ENCODE assay signal across 21 cellular contexts in genomic region chr18:30514059-30514458, GRCh38.
"Had no signal": no experiment of that assay in that cellular context is flagged by ENCODE, and none has a peak within 500 bp of the region (broad histone marks: within the 10 kb centered on the region; RNA-seq: fewer than 3 reads in every experiment).

No MANE protein-coding gene starts in this region.

- H3K9ac ChIP-seq: parathyroid adenoma had no signal

- H3K4me1 ChIP-seq: parathyroid adenoma, psoas muscle, right lobe of liver, sigmoid colon, stomach, thyroid gland, tibial nerve, vagina had no signal

- DNase-seq: naive thymus-derived CD8-positive, alpha-beta T cell; nephron progenitor cell; occipital lobe; ovary; psoas muscle; right cardiac atrium; right lobe of liver; sigmoid colon; small intestine; stimulated activated CD4-positive, alpha-beta T cell treated with anti-CD3 and anti-CD28 coated beads, Interleukin-15, amount 100 ng/mL, for 24 hours; stimulated activated CD4-positive, alpha-beta T cell treated with anti-CD3 and anti-CD28 coated beads, Interleukin-2, amount 100 ng/mL, for 24 hours; stimulated activated CD4-positive, alpha-beta T cell treated with anti-CD3 and anti-CD28 coated beads, Interleukin-2, amount 100 ng/mL, for 48 hours; stimulated activated CD4-positive, alpha-beta T cell treated with anti-CD3 and anti-CD28 coated beads, Interleukin-4, amount 100 ng/mL, for 24 hours; stimulated activated naive B cell treated with anti-CD40 and anti-IgM and Interleukin-4, amounts not matched to agents 10 μg/mL and 1 μg/mL and 100 μg/mL, for 72 hours; stimulated activated naive CD4-positive, alpha-beta T cell treated with Interleukin-2 at 50 U/mL for 16 hours; stomach; thyroid gland had no signal

- H3K27ac ChIP-seq: ovary, parathyroid adenoma, psoas muscle, right lobe of liver, sigmoid colon, stomach, thoracic aorta, thyroid gland, tibial nerve, vagina had no signal

- H3K27me3 ChIP-seq: ovary, right lobe of liver, sigmoid colon, stomach, thyroid gland, tibial nerve, vagina had no signal

- H3K9me3 ChIP-seq: ovary, psoas muscle, right lobe of liver, sigmoid colon, thoracic aorta, thyroid gland, tibial nerve, vagina had no signal

- H3K4me3 ChIP-seq: ovary, psoas muscle, right lobe of liver, sigmoid colon, stomach, thoracic aorta, thyroid gland, tibial nerve, vagina had no signal

- H2AFZ ChIP-seq: parathyroid adenoma had no signal

- H3K36me3 ChIP-seq: ovary, right lobe of liver, sigmoid colon, stomach, thoracic aorta, thyroid gland, tibial nerve, vagina had no signal

- ATAC-seq: naive thymus-derived CD8-positive, alpha-beta T cell; psoas muscle; right cardiac atrium; stimulated activated naive B cell treated with anti-CD40 and anti-IgM and Interleukin-4, amounts not matched to agents 10 μg/mL and 1 μg/mL and 100 μg/mL, for 72 hours had no signal
